ENCODE assay signal across 3 cellular contexts in the genomic region with DNA sequence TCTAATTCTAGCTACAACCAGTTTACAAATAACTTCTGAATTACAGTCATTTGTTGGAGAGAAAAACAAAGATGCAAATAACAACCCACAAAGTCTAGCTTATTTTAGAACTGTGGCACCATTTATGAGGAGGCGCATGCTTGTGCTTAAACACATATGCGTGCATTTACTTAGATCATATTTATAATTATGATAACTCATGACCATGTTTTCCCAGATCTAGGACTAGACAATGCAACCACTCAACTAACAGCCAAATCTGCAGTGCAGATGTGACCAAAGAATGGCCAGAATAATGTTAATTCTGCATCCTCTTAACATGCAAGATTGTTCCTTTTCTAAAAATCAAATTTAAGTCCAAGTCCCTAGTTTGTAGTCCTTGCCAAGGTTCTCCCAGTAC.
"Had no signal": no experiment of that assay in that cellular context is flagged by ENCODE, and none has a peak within 500 bp of the region (broad histone marks: within the 10 kb centered on the region; RNA-seq: fewer than 3 reads in every experiment).

No MANE protein-coding gene starts in this region.

- H3K27ac ChIP-seq: HL-60 had no signal

- DNase-seq: IMR-90 had no signal

- H3K4me3 ChIP-seq: K562 had no signal
